In genomic region chr4:141193516-141193915, GRCh38 we compare ENCODE assay signal across 35 cellular contexts.
"Had no signal": no experiment of that assay in that cellular context is flagged by ENCODE, and none has a peak within 500 bp of the region (broad histone marks: within the 10 kb centered on the region; RNA-seq: fewer than 3 reads in every experiment).

No MANE protein-coding gene starts in this region.

- H3K27ac Mint-ChIP-seq: activated B cell treated with CpG ODN at 0.5 μM for 24 hours; activated CD4-positive, alpha-beta memory T cell treated with anti-CD3 and anti-CD28 coated beads for 36 hours; activated CD4-positive, alpha-beta T cell treated with anti-CD3 and anti-CD28 coated beads, Interleukin-2, amount 10 ng/mL, durations not matched to agents 24 days and 14 days; activated CD8-positive, alpha-beta T cell treated with anti-CD3 and anti-CD28 coated beads for 36 hours; activated naive CD4-positive, alpha-beta T cell treated with anti-CD3 and anti-CD28 coated beads for 36 hours; activated naive CD4-positive, alpha-beta T cell treated with anti-CD3 and anti-CD28 coated beads, Interleukin-2, amount 50 U/mL, for 72 hours; activated naive CD8-positive, alpha-beta T cell treated with anti-CD3 and anti-CD28 coated beads for 36 hours; activated T-cell treated with anti-CD3 and anti-CD28 coated beads, Interleukin-2, amount 50 U/mL, for 72 hours; activated T-helper 1 cell treated with anti-CD3 and anti-CD28 coated beads, Interleukin-12 subunit alpha, Interleukin-12 subunit beta, Interleukin-2, Interleukin-4 antibody, amounts not matched to agents 30 ng/mL and 10 ng/mL and 1 ng/mL, durations not matched to agents 14 hours and 24 hours and 36 hours; activated T-helper 17 cell treated with anti-CD3 and anti-CD28 coated beads, Interleukin-2, amount 50 U/mL, for 72 hours; T-helper 1 cell treated with Interleukin-12 subunit alpha and Interleukin-12 subunit beta and Interleukin-4 antibody, amounts not matched to agents 30 μg/mL and 1 μg/mL, for 36 hours; T-helper 2 cell treated with Interferon-gamma antibody and Interleukin-4, amounts not matched to agents 5 μg/mL and 100 μg/mL, for 36 hours had no signal

- H3K36me3 ChIP-seq: adrenal gland, brain microvascular endothelial cell, breast epithelium had no signal

- H3K4me3 ChIP-seq: adrenal gland, body of pancreas, breast epithelium had no signal

- H3K4me1 Mint-ChIP-seq: activated B cell treated with CpG ODN at 0.5 μM for 24 hours; activated CD4-positive, alpha-beta T cell treated with anti-CD3 and anti-CD28 coated beads, Interleukin-2, amount 10 ng/mL, durations not matched to agents 24 days and 14 days; activated naive CD8-positive, alpha-beta T cell treated with anti-CD3 and anti-CD28 coated beads for 36 hours; activated T-helper 17 cell treated with anti-CD3 and anti-CD28 coated beads, Interleukin-2, amount 50 U/mL, for 72 hours had no signal

- ATAC-seq: activated CD8-positive, alpha-beta T cell treated with anti-CD3 and anti-CD28 coated beads for 36 hours; activated naive CD4-positive, alpha-beta T cell treated with anti-CD3 and anti-CD28 coated beads, Interleukin-2, amount 50 U/mL, for 72 hours; activated T-cell treated with anti-CD3 and anti-CD28 coated beads, Interleukin-2, amount 50 U/mL, for 4 hours; activated T-cell treated with anti-CD3 and anti-CD28 coated beads, Interleukin-2, amount 50 U/mL, for 72 hours; activated T-helper 17 cell treated with anti-CD3 and anti-CD28 coated beads, Interleukin-2, amount 50 U/mL, for 72 hours; body of pancreas had no signal

- DNase-seq: activated B cell treated with CpG ODN at 0.5 μM for 24 hours; activated CD4-positive, alpha-beta memory T cell treated with anti-CD3 and anti-CD28 coated beads for 36 hours; activated CD4-positive, alpha-beta T cell treated with anti-CD3 and anti-CD28 coated beads for 4 hours; activated CD4-positive, alpha-beta T cell treated with anti-CD3 and anti-CD28 coated beads, Interleukin-2, amount 10 ng/mL, durations not matched to agents 24 days and 14 days; activated CD4-positive, alpha-beta T cell treated with anti-CD3 and anti-CD28 coated beads, Interleukin-2, amount 50 U/mL, for 1 hour; activated CD4-positive, alpha-beta T cell treated with anti-CD3 and anti-CD28 coated beads, Interleukin-2, amount 50 U/mL, for 4 hours; activated CD4-positive, CD25-positive, alpha-beta regulatory T cell treated with anti-CD3 and anti-CD28 coated beads, Interleukin-2, amount 50 U/mL, for 72 hours; activated CD8-positive, alpha-beta memory T cell treated with anti-CD3 and anti-CD28 coated beads, Interleukin-2, amount 50 U/mL, for 4 hours; activated CD8-positive, alpha-beta T cell treated with anti-CD3 and anti-CD28 coated beads for 36 hours; activated effector memory CD4-positive, alpha-beta T cell treated with anti-CD3 and anti-CD28 coated beads, Interleukin-2, amount 50 U/mL, for 16 hours; activated gamma-delta T cell treated with Interleukin-2 at 50 U/mL for 16 hours; activated naive CD4-positive, alpha-beta T cell; activated naive CD4-positive, alpha-beta T cell treated with anti-CD3 and anti-CD28 coated beads for 36 hours; activated naive CD4-positive, alpha-beta T cell treated with anti-CD3 and anti-CD28 coated beads, Interleukin-2, amount 50 U/mL, for 16 hours; activated naive CD8-positive, alpha-beta T cell treated with anti-CD3 and anti-CD28 coated beads for 36 hours; activated T-cell treated with anti-CD3 and anti-CD28 coated beads for 4 hours; activated T-cell treated with anti-CD3 and anti-CD28 coated beads, Interleukin-2, amount 50 U/mL, for 1 hour; activated T-cell treated with anti-CD3 and anti-CD28 coated beads, Interleukin-2, amount 50 U/mL, for 4 hours; activated T-cell treated with anti-CD3 and anti-CD28 coated beads, Interleukin-2, amount 50 U/mL, for 72 hours; adrenal gland; amniotic stem cell; aorta; body of pancreas; brain microvascular endothelial cell; central memory CD4-positive, alpha-beta T cell; cerebellar nuclear complex; T-helper 2 cell; T-helper 9 cell had no signal

- H3K27me3 ChIP-seq: adrenal gland, body of pancreas, brain microvascular endothelial cell had no signal

- H3K27me3 Mint-ChIP-seq: activated CD4-positive, alpha-beta T cell treated with anti-CD3 and anti-CD28 coated beads, Interleukin-2, amount 10 ng/mL, durations not matched to agents 24 days and 14 days had no signal

- H3K36me3 Mint-ChIP-seq: activated CD4-positive, alpha-beta memory T cell treated with anti-CD3 and anti-CD28 coated beads for 36 hours; activated naive CD4-positive, alpha-beta T cell treated with anti-CD3 and anti-CD28 coated beads, Interleukin-2, amount 50 U/mL, for 72 hours; activated naive CD8-positive, alpha-beta T cell treated with anti-CD3 and anti-CD28 coated beads for 36 hours had no signal

- H3K9me3 ChIP-seq: adrenal gland, body of pancreas, breast epithelium had no signal

- H3K9me3 Mint-ChIP-seq: activated B cell treated with CpG ODN at 0.5 μM for 24 hours; activated CD4-positive, alpha-beta memory T cell treated with anti-CD3 and anti-CD28 coated beads for 36 hours; activated CD4-positive, alpha-beta T cell treated with anti-CD3 and anti-CD28 coated beads, Interleukin-2, amount 10 ng/mL, durations not matched to agents 24 days and 14 days; activated CD8-positive, alpha-beta T cell treated with anti-CD3 and anti-CD28 coated beads for 36 hours; activated naive CD4-positive, alpha-beta T cell treated with anti-CD3 and anti-CD28 coated beads for 36 hours; activated naive CD8-positive, alpha-beta T cell treated with anti-CD3 and anti-CD28 coated beads for 36 hours; activated T-cell treated with anti-CD3 and anti-CD28 coated beads, Interleukin-2, amount 50 U/mL, for 4 hours; activated T-cell treated with anti-CD3 and anti-CD28 coated beads, Interleukin-2, amount 50 U/mL, for 72 hours; activated T-helper 1 cell treated with anti-CD3 and anti-CD28 coated beads, Interleukin-12 subunit alpha, Interleukin-12 subunit beta, Interleukin-2, Interleukin-4 antibody, amounts not matched to agents 30 ng/mL and 10 ng/mL and 1 ng/mL, durations not matched to agents 14 hours and 24 hours and 36 hours; activated T-helper 17 cell treated with anti-CD3 and anti-CD28 coated beads, Interleukin-2, amount 50 U/mL, for 72 hours; T-helper 1 cell treated with Interleukin-12 subunit alpha and Interleukin-12 subunit beta and Interleukin-4 antibody, amounts not matched to agents 30 μg/mL and 1 μg/mL, for 36 hours; T-helper 2 cell treated with Interferon-gamma antibody and Interleukin-4, amounts not matched to agents 5 μg/mL and 100 μg/mL, for 36 hours had no signal

- H3K4me1 ChIP-seq: breast epithelium had no signal

- H3K27ac ChIP-seq: adrenal gland, body of pancreas, brain microvascular endothelial cell, breast epithelium, VCaP had no signal

- H3K4me3 Mint-ChIP-seq: activated B cell treated with CpG ODN at 0.5 μM for 24 hours; activated CD4-positive, alpha-beta memory T cell treated with anti-CD3 and anti-CD28 coated beads for 36 hours; activated CD4-positive, alpha-beta T cell treated with anti-CD3 and anti-CD28 coated beads, Interleukin-2, amount 10 ng/mL, durations not matched to agents 24 days and 14 days; activated CD8-positive, alpha-beta T cell treated with anti-CD3 and anti-CD28 coated beads for 36 hours; activated naive CD4-positive, alpha-beta T cell treated with anti-CD3 and anti-CD28 coated beads for 36 hours; activated naive CD8-positive, alpha-beta T cell treated with anti-CD3 and anti-CD28 coated beads for 36 hours; activated T-cell treated with anti-CD3 and anti-CD28 coated beads, Interleukin-2, amount 50 U/mL, for 4 hours; activated T-cell treated with anti-CD3 and anti-CD28 coated beads, Interleukin-2, amount 50 U/mL, for 72 hours; activated T-helper 1 cell treated with anti-CD3 and anti-CD28 coated beads, Interleukin-12 subunit alpha, Interleukin-12 subunit beta, Interleukin-2, Interleukin-4 antibody, amounts not matched to agents 30 ng/mL and 10 ng/mL and 1 ng/mL, durations not matched to agents 14 hours and 24 hours and 36 hours; activated T-helper 17 cell treated with anti-CD3 and anti-CD28 coated beads, Interleukin-2, amount 50 U/mL, for 72 hours; T-helper 1 cell treated with Interleukin-12 subunit alpha and Interleukin-12 subunit beta and Interleukin-4 antibody, amounts not matched to agents 30 μg/mL and 1 μg/mL, for 36 hours; T-helper 2 cell treated with Interferon-gamma antibody and Interleukin-4, amounts not matched to agents 5 μg/mL and 100 μg/mL, for 36 hours had no signal
